In genomic region chr6:107712523-107713213, GRCh38 we compare ENCODE assay signal across 9 cellular contexts.
DNase-seq lines count a peak whose midpoint lies in the region; ATAC-seq and TF ChIP-seq lines count a peak whose summit lies in the region.
"Had no signal": no experiment of that assay in that cellular context is flagged by ENCODE, and none has a peak within 500 bp of the region (broad histone marks: within the 10 kb centered on the region; RNA-seq: fewer than 3 reads in every experiment).

No MANE protein-coding gene starts in this region.

- TF ChIP-seq CTCF in foreskin keratinocyte (conservative IDR thresholded peaks at IDR 0.05) (no peak), stomach (IDR thresholded peaks at IDR 0.05) (no peak)

- 33 to 56% (median 38%) methylated on average over 7 of the region's 7 CpGs for WGBS in stomach, 5 donors

- no peaks in the 10 kb centered on the region for H3K9me3 ChIP-seq in stomach
- H3K9me3 ChIP-seq: SJSA1 had no signal

- intact Hi-C loops in stomach (cut with DNase I; ENCODE audit: low total_unique reads): no loop called here

- peaks cover 62% of the 10 kb centered on the region for H3K4me1 Mint-ChIP-seq in activated T-cell treated with anti-CD3 and anti-CD28 coated beads, Interleukin-2, amount 50 U/mL, for 24 hours (ENCODE audit: low read depth)

- H3K4me1 ChIP-seq in foreskin keratinocyte: peaks cover 5% of the 10 kb centered on the region
- peaks cover 5 to 19% (median 16%) of the 10 kb centered on the region in 4 donors for H3K4me1 ChIP-seq in stomach
- H3K4me1 ChIP-seq: SJSA1 had no signal

- peak overlapping the region; percentile 96 for H3K27ac Mint-ChIP-seq in activated T-cell treated with anti-CD3 and anti-CD28 coated beads, Interleukin-2, amount 50 U/mL, for 24 hours

- TF ChIP-seq POLR2A in stomach (IDR thresholded peaks at IDR 0.05): no peak

- H3K27ac ChIP-seq in foreskin keratinocyte (peak overlapping the region; percentile 78), stomach (no peak overlapping the region)
- H3K27ac ChIP-seq: SJSA1 had no signal

- H3K36me3 Mint-ChIP-seq in activated T-cell treated with anti-CD3 and anti-CD28 coated beads, Interleukin-2, amount 50 U/mL, for 24 hours (ENCODE audit: low read depth): peaks cover 5% of the 10 kb centered on the region

- ATAC-seq in foreskin keratinocyte (peak; percentile 95), GM19328 (IDR thresholded peaks at IDR 0.05; ENCODE audit: unreplicated experiment) (no peak), HG03342 (IDR thresholded peaks at IDR 0.05; ENCODE audit: unreplicated experiment) (no peak)

- peak; percentile 62 for DNase-seq in activated T-cell treated with anti-CD3 and anti-CD28 coated beads, Interleukin-2, amount 50 U/mL, for 24 hours
- DNase-seq in activated T-cell treated with anti-CD3 and anti-CD28 coated beads, Interleukin-2, amount 50 U/mL, for 1 hour: no peak
- peak; percentile 32 for DNase-seq in SW480 (ENCODE audit: low spot score)
- DNase-seq in foreskin keratinocyte: peak; percentile 89 to 93
- no peak for DNase-seq in stomach
- no peak for DNase-seq in effector CD8-positive, alpha-beta T cell (lab: John Stamatoyannopoulos, UW)

- no peaks in the 10 kb centered on the region for H3K36me3 ChIP-seq in stomach
- H3K36me3 ChIP-seq: SJSA1 had no signal

- H3K9me3 Mint-ChIP-seq in activated T-cell treated with anti-CD3 and anti-CD28 coated beads, Interleukin-2, amount 50 U/mL, for 24 hours: peaks cover 4% of the 10 kb centered on the region

- H3K4me3 ChIP-seq in stomach: peak overlapping the region in 3 of 4 donors; percentile 5 to 32 (median 13)
- H3K4me3 ChIP-seq: SJSA1 had no signal

- H3K4me3 Mint-ChIP-seq in activated T-cell treated with anti-CD3 and anti-CD28 coated beads, Interleukin-2, amount 50 U/mL, for 24 hours: peak overlapping the region; percentile 58

- TF ChIP-seq EP300 in stomach (IDR thresholded peaks at IDR 0.05): no peak

- H3K27me3 ChIP-seq in foreskin keratinocyte: peaks cover 18% of the 10 kb centered on the region
- peaks cover 0 to 5% (median 0%) of the 10 kb centered on the region in 3 donors for H3K27me3 ChIP-seq in stomach
- H3K27me3 ChIP-seq: SJSA1 had no signal

- no peaks in the 10 kb centered on the region for H3K27me3 Mint-ChIP-seq in activated T-cell treated with anti-CD3 and anti-CD28 coated beads, Interleukin-2, amount 50 U/mL, for 24 hours

Comparison
In these comparisons a context has a peak if more than half of its experiments do, and no peak if none do; other contexts are left out.
1. DNase-seq: peak in activated T-cell treated with anti-CD3 and anti-CD28 coated beads, Interleukin-2, amount 50 U/mL, for 24 hours (single experiment), SW480 (single experiment) and foreskin keratinocyte (2 of 2); none in activated T-cell treated with anti-CD3 and anti-CD28 coated beads, Interleukin-2, amount 50 U/mL, for 1 hour (single experiment), stomach (single experiment) and effector CD8-positive, alpha-beta T cell (single experiment).